In genomic region chr5:131277415-131277814, GRCh38 we compare ENCODE assay signal across 21 cellular contexts. TPM values are rescaled to one million over a fixed set of nuclear protein-coding genes. Genes with fewer than 3 reads are reported as not detected.
DNase-seq lines count a peak whose midpoint lies in the region; ATAC-seq and TF ChIP-seq lines count a peak whose summit lies in the region.
"Had no signal": no experiment of that assay in that cellular context is flagged by ENCODE, and none has a peak within 500 bp of the region (broad histone marks: within the 10 kb centered on the region; RNA-seq: fewer than 3 reads in every experiment).

No MANE protein-coding gene starts in this region.

- peak overlapping the region; percentile 42 for H3K27ac ChIP-seq in RWPE2 (ENCODE audit: poor library complexity, severe bottlenecking)
- H3K27ac ChIP-seq: GM23248, VCaP had no signal

- H3K36me3 ChIP-seq in RWPE2 (ENCODE audit: low read depth): no peaks in the 10 kb centered on the region
- H3K36me3 ChIP-seq: heart left ventricle had no signal

- H3K9me3 ChIP-seq in RWPE2 (ENCODE audit: severe bottlenecking): no peaks in the 10 kb centered on the region
- H3K9me3 ChIP-seq: heart left ventricle had no signal

- H3K4me3 Mint-ChIP-seq in activated CD8-positive, alpha-beta memory T cell treated with anti-CD3 and anti-CD28 coated beads, Interleukin-2, amount 10 ng/mL, durations not matched to agents 7 days and 5 days: peak overlapping the region; percentile 28
- peak overlapping the region; percentile 44 for H3K4me3 Mint-ChIP-seq in central memory CD8-positive, alpha-beta T cell
- peak overlapping the region; percentile 13 for H3K4me3 Mint-ChIP-seq in stimulated activated effector memory CD8-positive, alpha-beta T cell treated with anti-CD3 and anti-CD28 coated beads, Interleukin-12 subunit alpha, Interleukin-12 subunit beta, amount 100 ng/mL, for 72 hours
- H3K4me3 Mint-ChIP-seq: type B pancreatic cell had no signal

- no peak for DNase-seq in activated CD8-positive, alpha-beta memory T cell treated with anti-CD3 and anti-CD28 coated beads, Interleukin-2, amount 10 ng/mL, durations not matched to agents 7 days and 5 days
- DNase-seq in activated CD8-positive, alpha-beta memory T cell treated with anti-CD3 and anti-CD28 coated beads, Interleukin-2, amount 50 U/mL, for 4 hours: no peak
- DNase-seq in RWPE2 (ENCODE audit: low spot score) (no peak), hypothalamus (lab: John Stamatoyannopoulos, UW) (no peak)
- no peak for DNase-seq in central memory CD8-positive, alpha-beta T cell (ENCODE audit: low spot score in 2 of 2)
- peak in 1 of 2 donors; percentile 28 for DNase-seq in stimulated activated effector memory CD8-positive, alpha-beta T cell treated with anti-CD3 and anti-CD28 coated beads, Interleukin-12 subunit alpha, Interleukin-12 subunit beta, amount 100 ng/mL, for 72 hours (ENCODE audit: low spot score in 2 of 2)
- no peak for DNase-seq in stimulated activated CD8-positive, alpha-beta memory T cell treated with anti-CD3 and anti-CD28 coated beads, Interleukin-4, amount 100 ng/mL, for 48 hours
- DNase-seq: ACHN; Caco-2; dermis blood vessel endothelial cell; GDM1; GM23248; heart left ventricle; islet precursor cell; mesenchymal stem cell; NCI-H1436; NCI-H226; stimulated activated CD4-positive, alpha-beta T cell treated with anti-CD3 and anti-CD28 coated beads, Interleukin-4, amount 100 ng/mL, for 24 hours had no signal

- H3K4me1 Mint-ChIP-seq in activated CD8-positive, alpha-beta memory T cell treated with anti-CD3 and anti-CD28 coated beads, Interleukin-2, amount 10 ng/mL, durations not matched to agents 7 days and 5 days: peaks cover 75% of the 10 kb centered on the region
- peaks cover 77% of the 10 kb centered on the region for H3K4me1 Mint-ChIP-seq in central memory CD8-positive, alpha-beta T cell
- peaks cover 72% of the 10 kb centered on the region for H3K4me1 Mint-ChIP-seq in stimulated activated effector memory CD8-positive, alpha-beta T cell treated with anti-CD3 and anti-CD28 coated beads, Interleukin-12 subunit alpha, Interleukin-12 subunit beta, amount 100 ng/mL, for 72 hours

- H3K27ac Mint-ChIP-seq in activated CD8-positive, alpha-beta memory T cell treated with anti-CD3 and anti-CD28 coated beads, Interleukin-2, amount 10 ng/mL, durations not matched to agents 7 days and 5 days: peak overlapping the region; percentile 92
- H3K27ac Mint-ChIP-seq in central memory CD8-positive, alpha-beta T cell (ENCODE audit: low read depth): peak overlapping the region; percentile 96
- peak overlapping the region; percentile 81 for H3K27ac Mint-ChIP-seq in stimulated activated effector memory CD8-positive, alpha-beta T cell treated with anti-CD3 and anti-CD28 coated beads, Interleukin-12 subunit alpha, Interleukin-12 subunit beta, amount 100 ng/mL, for 72 hours
- H3K27ac Mint-ChIP-seq: type B pancreatic cell had no signal

- peaks cover 39% of the 10 kb centered on the region for H3K4me1 ChIP-seq in RWPE2 (ENCODE audit: insufficient read depth, poor library complexity, severe bottlenecking)

- no peaks in the 10 kb centered on the region for H3K9me3 Mint-ChIP-seq in activated CD8-positive, alpha-beta memory T cell treated with anti-CD3 and anti-CD28 coated beads, Interleukin-2, amount 10 ng/mL, durations not matched to agents 7 days and 5 days (ENCODE audit: low read depth)
- H3K9me3 Mint-ChIP-seq in central memory CD8-positive, alpha-beta T cell: no peaks in the 10 kb centered on the region
- H3K9me3 Mint-ChIP-seq in stimulated activated effector memory CD8-positive, alpha-beta T cell treated with anti-CD3 and anti-CD28 coated beads, Interleukin-12 subunit alpha, Interleukin-12 subunit beta, amount 100 ng/mL, for 72 hours: no peaks in the 10 kb centered on the region
- H3K9me3 Mint-ChIP-seq: type B pancreatic cell had no signal

- no peaks in the 10 kb centered on the region for H3K27me3 ChIP-seq in RWPE2 (ENCODE audit: insufficient read depth, poor library complexity, severe bottlenecking)
- H3K27me3 ChIP-seq: heart left ventricle had no signal

- no peak for TF ChIP-seq CTCF in RWPE2 (IDR thresholded peaks at IDR 0.05; ENCODE audit: poor library complexity, severe bottlenecking)

- H3K4me3 ChIP-seq in RWPE2 (ENCODE audit: severe bottlenecking): no peak overlapping the region
- H3K4me3 ChIP-seq: GM23248, heart left ventricle had no signal

- peaks cover 47% of the 10 kb centered on the region for H3K36me3 Mint-ChIP-seq in activated CD8-positive, alpha-beta memory T cell treated with anti-CD3 and anti-CD28 coated beads, Interleukin-2, amount 10 ng/mL, durations not matched to agents 7 days and 5 days
- peaks cover 59% of the 10 kb centered on the region for H3K36me3 Mint-ChIP-seq in central memory CD8-positive, alpha-beta T cell (ENCODE audit: insufficient read depth)
- H3K36me3 Mint-ChIP-seq in stimulated activated effector memory CD8-positive, alpha-beta T cell treated with anti-CD3 and anti-CD28 coated beads, Interleukin-12 subunit alpha, Interleukin-12 subunit beta, amount 100 ng/mL, for 72 hours: peaks cover 76% of the 10 kb centered on the region

- no peaks in the 10 kb centered on the region for H3K27me3 Mint-ChIP-seq in activated CD8-positive, alpha-beta memory T cell treated with anti-CD3 and anti-CD28 coated beads, Interleukin-2, amount 10 ng/mL, durations not matched to agents 7 days and 5 days
- H3K27me3 Mint-ChIP-seq in central memory CD8-positive, alpha-beta T cell: no peaks in the 10 kb centered on the region
- H3K27me3 Mint-ChIP-seq: type B pancreatic cell had no signal

- no peak for ATAC-seq in activated CD8-positive, alpha-beta memory T cell treated with anti-CD3 and anti-CD28 coated beads, Interleukin-2, amount 10 ng/mL, durations not matched to agents 7 days and 5 days
- ATAC-seq in RWPE2 (ENCODE audit: low read depth) (no peak), HG02970 (IDR thresholded peaks at IDR 0.05; ENCODE audit: low FRiP score, unreplicated experiment) (no peak)
- no peak for ATAC-seq in central memory CD8-positive, alpha-beta T cell (replicated peaks; ENCODE audit: extremely low read depth, poor library complexity, severe bottlenecking)
- ATAC-seq in stimulated activated effector memory CD8-positive, alpha-beta T cell treated with anti-CD3 and anti-CD28 coated beads, Interleukin-12 subunit alpha, Interleukin-12 subunit beta, amount 100 ng/mL, for 72 hours: no peak
- ATAC-seq: heart left ventricle had no signal

- CTCF ChIA-PET in activated CD8-positive, alpha-beta memory T cell treated with anti-CD3 and anti-CD28 coated beads, Interleukin-2, amount 10 ng/mL, durations not matched to agents 7 days and 5 days (lab: Charles Lee): interaction anchor here (1.4 to 2.3 kb wide), 3 partner anchors 10 to 98 kb away, joined by 5 to 10 read pairs (median 6); no protein-coding TSS in a partner anchor

RNA-seq across cellular contexts. Expression of gene CDC42SE2, which starts 13.6 kb away (rescaled TPM):
- total RNA-seq in activated CD8-positive, alpha-beta memory T cell treated with anti-CD3 and anti-CD28 coated beads, Interleukin-2, amount 10 ng/mL, durations not matched to agents 7 days and 5 days: 100 to 1,000 TPM; 118 to 149 TPM
